Comparison of ENCODE assay signal across 8 cellular contexts in genomic region chr16:11094075-11094593, GRCh38.
DNase-seq lines count a peak whose midpoint lies in the region; ATAC-seq, FAIRE-seq and TF ChIP-seq lines count a peak whose summit lies in the region.

No MANE protein-coding gene starts in this region.

- CTCF ChIA-PET in Caco-2 (lab: Charles Lee) = no interaction called here
- CTCF ChIA-PET in activated CD8-positive, alpha-beta T cell treated with anti-CD3 and anti-CD28 coated beads, Interleukin-2, amount 10 ng/mL, durations not matched to agents 7 days and 5 days (lab: Charles Lee) = interaction anchor here (0.7 to 3.5 kb wide), 15 partner anchors 8 to 262 kb away, joined by 3 to 13 read pairs (median 4); partner anchors contain the start of gene SOCS1

- H3K9me3 ChIP-seq in Caco-2 (no peaks in the 10 kb centered on the region), kidney (ENCODE audit: control insufficient read depth in 1 of 2, low read length in 2 of 2) (no peaks in the 10 kb centered on the region), stomach smooth muscle (ENCODE audit: control insufficient read depth in 2 of 2, low read length in 2 of 2) (no peaks in the 10 kb centered on the region), tibial artery (no peaks in the 10 kb centered on the region)

- intact Hi-C loops in Caco-2 (cut with micrococcal nuclease; ENCODE audit: unreplicated experiment) (no loop called here), kidney (cut with DNase I) (no loop called here), tibial artery (cut with DNase I; ENCODE audit: low total_unique reads) (no loop called here)

- no peak for DNase-seq in Caco-2
- DNase-seq in activated CD8-positive, alpha-beta T cell treated with anti-CD3 and anti-CD28 coated beads, Interleukin-2, amount 10 ng/mL, durations not matched to agents 7 days and 5 days = peak; percentile 81
- no peak for DNase-seq in kidney
- no peak for DNase-seq in AG08395 (ENCODE audit: low spot score)
- no peak for DNase-seq in tibial artery

- TF ChIP-seq CTCF in Caco-2 (IDR thresholded peaks at IDR 0.05; ENCODE audit: insufficient read depth in 1 of 2, low read depth in 1 of 2, low read length in 1 of 2, severe bottlenecking in 1 of 2, unreplicated experiment in 1 of 2) = no peak
- no peak for TF ChIP-seq CTCF in kidney (IDR thresholded peaks at IDR 0.05; ENCODE audit: borderline replicate concordance, extremely low read depth, insufficient read depth)
- TF ChIP-seq CTCF in tibial artery (IDR thresholded peaks at IDR 0.05) = no peak

- H3K27ac ChIP-seq in kidney (ENCODE audit: low read depth in 2 of 2, low read length in 2 of 2) (peak overlapping the region; percentile 38 to 39), stomach smooth muscle (ENCODE audit: low read length) (peak overlapping the region; percentile 86), tibial artery (no peak overlapping the region)

- H3K36me3 ChIP-seq in Caco-2 (ENCODE audit: control insufficient read depth, insufficient read depth, low read length) (no peaks in the 10 kb centered on the region; the same call in 1 of the 2 replicates), kidney (ENCODE audit: control insufficient read depth in 1 of 2, insufficient read depth in 2 of 2, low read length in 2 of 2) (peaks cover 0 to 2% of the 10 kb centered on the region in 2 donors), stomach smooth muscle (ENCODE audit: control insufficient read depth in 2 of 2, insufficient read depth in 2 of 2, low read length in 2 of 2) (no peaks in the 10 kb centered on the region), tibial artery (peaks cover 0 to 23% (median 0%) of the 10 kb centered on the region in 3 donors)

- FAIRE-seq in kidney (lab: Jason Lieb, UNC) = no peak

- peaks cover 7% of the 10 kb centered on the region for H3K4me1 Mint-ChIP-seq in Caco-2 (ENCODE audit: low read depth, unreplicated experiment)
- H3K4me1 Mint-ChIP-seq in IgD-negative memory B cell = peaks cover 24 to 27% (median 25%) of the 10 kb centered on the region in 3 donors
- H3K4me1 Mint-ChIP-seq in activated CD8-positive, alpha-beta T cell treated with anti-CD3 and anti-CD28 coated beads, Interleukin-2, amount 10 ng/mL, durations not matched to agents 7 days and 5 days (ENCODE audit: low read depth) = peaks cover 95% of the 10 kb centered on the region

- H3K27ac Mint-ChIP-seq in Caco-2 (ENCODE audit: unreplicated experiment) (peak overlapping the region; percentile 18), IgD-negative memory B cell (peak overlapping the region; percentile 54 to 93 (median 86))
- H3K27ac Mint-ChIP-seq in activated CD8-positive, alpha-beta T cell treated with anti-CD3 and anti-CD28 coated beads, Interleukin-2, amount 10 ng/mL, durations not matched to agents 7 days and 5 days = peak overlapping the region; percentile 90

- H3K4me1 ChIP-seq in Caco-2 = no peaks in the 10 kb centered on the region
- peaks cover 18% of the 10 kb centered on the region in 2 donors for H3K4me1 ChIP-seq in kidney (ENCODE audit: control insufficient read depth in 1 of 2, insufficient read depth in 1 of 2, low read depth in 1 of 2, low read length in 2 of 2)
- H3K4me1 ChIP-seq in stomach smooth muscle (ENCODE audit: control insufficient read depth, insufficient read depth, low read length) = peaks cover 53% of the 10 kb centered on the region
- peaks cover 0 to 11% (median 4%) of the 10 kb centered on the region in 4 donors for H3K4me1 ChIP-seq in tibial artery

- H3K27me3 Mint-ChIP-seq in Caco-2 (ENCODE audit: insufficient read depth, unreplicated experiment) (no peaks in the 10 kb centered on the region), IgD-negative memory B cell (no peaks in the 10 kb centered on the region)
- H3K27me3 Mint-ChIP-seq in activated CD8-positive, alpha-beta T cell treated with anti-CD3 and anti-CD28 coated beads, Interleukin-2, amount 10 ng/mL, durations not matched to agents 7 days and 5 days (ENCODE audit: low read depth) = no peaks in the 10 kb centered on the region

- BruUV-seq in Caco-2 (replicated peaks; lab: Mats Ljungman, UMichigan) = no TSS peak

- H3K9me3 Mint-ChIP-seq in Caco-2 (ENCODE audit: unreplicated experiment) (no peaks in the 10 kb centered on the region), IgD-negative memory B cell (no peaks in the 10 kb centered on the region)
- H3K9me3 Mint-ChIP-seq in activated CD8-positive, alpha-beta T cell treated with anti-CD3 and anti-CD28 coated beads, Interleukin-2, amount 10 ng/mL, durations not matched to agents 7 days and 5 days (ENCODE audit: insufficient read depth) = no peaks in the 10 kb centered on the region

- ATAC-seq in GM21360 (IDR thresholded peaks at IDR 0.05; ENCODE audit: unreplicated experiment) = peak; percentile 50
- ATAC-seq in activated CD8-positive, alpha-beta T cell treated with anti-CD3 and anti-CD28 coated beads, Interleukin-2, amount 10 ng/mL, durations not matched to agents 7 days and 5 days = peak; percentile 85

- H3K36me3 Mint-ChIP-seq in Caco-2 (ENCODE audit: insufficient read depth, unreplicated experiment) (no peaks in the 10 kb centered on the region), IgD-negative memory B cell (peaks cover 9% of the 10 kb centered on the region)
- peaks cover 49% of the 10 kb centered on the region for H3K36me3 Mint-ChIP-seq in activated CD8-positive, alpha-beta T cell treated with anti-CD3 and anti-CD28 coated beads, Interleukin-2, amount 10 ng/mL, durations not matched to agents 7 days and 5 days (ENCODE audit: low read depth)

- H3K27me3 ChIP-seq in Caco-2 (replicated peaks; ENCODE audit: control insufficient read depth, insufficient read depth, low read length) = no peaks in the 10 kb centered on the region
- no peaks in the 10 kb centered on the region for H3K27me3 ChIP-seq in stomach smooth muscle (ENCODE audit: control insufficient read depth in 1 of 2, insufficient read depth in 2 of 2, low read length in 2 of 2)
- no peaks in the 10 kb centered on the region for H3K27me3 ChIP-seq in tibial artery

- POLR2A ChIA-PET in Caco-2 (lab: Charles Lee) = no interaction called here
- POLR2A ChIA-PET in activated CD8-positive, alpha-beta T cell treated with anti-CD3 and anti-CD28 coated beads, Interleukin-2, amount 10 ng/mL, durations not matched to agents 7 days and 5 days (lab: Charles Lee) = interaction anchor here (0.6 to 5.2 kb wide), 18 partner anchors 9 to 161 kb away, joined by 3 to 42 read pairs (median 5); partner anchors contain the start of gene SOCS1

- H3K9ac ChIP-seq in kidney (ENCODE audit: low read length in 2 of 2) (no peak overlapping the region), stomach smooth muscle (ENCODE audit: low read length in 2 of 2) (peak overlapping the region in 1 of 2 donors; percentile 47)

- no peak overlapping the region for H3K4me3 ChIP-seq in Caco-2 (ENCODE audit: low read depth, low read length)
- H3K4me3 ChIP-seq in kidney (ENCODE audit: low read length in 2 of 2) = no peak overlapping the region
- no peak overlapping the region for H3K4me3 ChIP-seq in stomach smooth muscle (ENCODE audit: low read length in 2 of 2)
- no peak overlapping the region for H3K4me3 ChIP-seq in tibial artery

- H3K4me3 Mint-ChIP-seq in Caco-2 (ENCODE audit: unreplicated experiment) (no peak overlapping the region), IgD-negative memory B cell (peak overlapping the region in 2 of 4 donors; percentile 71 to 90)
- H3K4me3 Mint-ChIP-seq in activated CD8-positive, alpha-beta T cell treated with anti-CD3 and anti-CD28 coated beads, Interleukin-2, amount 10 ng/mL, durations not matched to agents 7 days and 5 days = peak overlapping the region; percentile 39

Comparison
In these comparisons a context has a peak if more than half of its experiments do, and no peak if none do; other contexts are left out.
1. H3K27ac Mint-ChIP-seq: peak in every context shown above with its lines; median percentile 90 in activated CD8-positive, alpha-beta T cell treated with anti-CD3 and anti-CD28 coated beads, Interleukin-2, amount 10 ng/mL, durations not matched to agents 7 days and 5 days; 86 in IgD-negative memory B cell; 18 in Caco-2.
2. H3K27ac ChIP-seq: peak in kidney (2 of 2) and stomach smooth muscle (single experiment); none in tibial artery (0 of 2).